Comparison of ENCODE assay signal across 19 cellular contexts in genomic region chr6:67501738-67502137, GRCh38.
A peak's percentile ranks its signal among the peaks of the same experiment; 100 is the strongest.
DNase-seq lines count a peak whose midpoint lies in the region; ATAC-seq and TF ChIP-seq lines count a peak whose summit lies in the region.
"Had no signal": no experiment of that assay in that cellular context is flagged by ENCODE, and none has a peak within 500 bp of the region (broad histone marks: within the 10 kb centered on the region; RNA-seq: fewer than 3 reads in every experiment).

No MANE protein-coding gene starts in this region.

- dilution Hi-C loops in mammary epithelial cell (cut with HindIII; ENCODE audit: low sequenced_read_pairs): no loop called here

- H3K27ac ChIP-seq in mammary epithelial cell (ENCODE audit: insufficient read depth, low read depth, low read length) (no peak overlapping the region), SU-DHL-6 (ENCODE audit: low read depth, low read length) (no peak overlapping the region), smooth muscle cell (ENCODE audit: low read depth) (no peak overlapping the region), foreskin keratinocyte (no peak overlapping the region)
- H3K27ac ChIP-seq: 22Rv1 had no signal

- H3K4me2 ChIP-seq in mammary epithelial cell (ENCODE audit: insufficient read depth, low read depth, low read length) (no peak overlapping the region), SU-DHL-6 (ENCODE audit: low read depth, low read length, poor library complexity, severe bottlenecking) (no peak overlapping the region), smooth muscle cell (peak overlapping the region; percentile 25)
- H3K4me2 ChIP-seq: SK-N-SH had no signal

- BruUV-seq in MCF 10A (replicated peaks; lab: Mats Ljungman, UMichigan) (no TSS peak), mammary epithelial cell (replicated peaks; lab: Mats Ljungman, UMichigan) (no TSS peak)

- H3K27ac Mint-ChIP-seq in MCF 10A (ENCODE audit: low read depth, unreplicated experiment): peak overlapping the region; percentile 61

- H3K36me3 ChIP-seq in mammary epithelial cell (ENCODE audit: insufficient read depth, low read length) (no peaks in the 10 kb centered on the region), SU-DHL-6 (ENCODE audit: low read length) (peaks cover 3% of the 10 kb centered on the region; the same call in 1 of the 2 replicates), smooth muscle cell (ENCODE audit: low read depth) (no peaks in the 10 kb centered on the region)

- H4K20me1 ChIP-seq in mammary epithelial cell (ENCODE audit: insufficient read depth, low read length) (no peaks in the 10 kb centered on the region), SU-DHL-6 (ENCODE audit: low read depth, low read length) (no peaks in the 10 kb centered on the region), smooth muscle cell (ENCODE audit: low read depth) (no peaks in the 10 kb centered on the region)

- H3K9me3 ChIP-seq in mammary epithelial cell (replicated peaks; ENCODE audit: insufficient read depth, low read length): peaks cover 2% of the 10 kb centered on the region
- peaks cover 14% of the 10 kb centered on the region; the same call in 1 of the 2 replicates for H3K9me3 ChIP-seq in SU-DHL-6 (ENCODE audit: insufficient read depth, low read length)
- H3K9me3 ChIP-seq in smooth muscle cell (replicated peaks; ENCODE audit: low read depth): no peaks in the 10 kb centered on the region
- H3K9me3 ChIP-seq: SK-N-SH had no signal

- H3K79me2 ChIP-seq in mammary epithelial cell (ENCODE audit: insufficient read depth, low read length): no peaks in the 10 kb centered on the region
- H3K79me2 ChIP-seq in SU-DHL-6 (ENCODE audit: insufficient read depth, low read length): no peaks in the 10 kb centered on the region
- no peaks in the 10 kb centered on the region for H3K79me2 ChIP-seq in smooth muscle cell (ENCODE audit: low read depth)

- H3K9ac ChIP-seq in mammary epithelial cell (ENCODE audit: insufficient read depth, low read length): no peak overlapping the region
- H3K9ac ChIP-seq in SU-DHL-6 (ENCODE audit: low read length): no peak overlapping the region
- no peak overlapping the region for H3K9ac ChIP-seq in smooth muscle cell (ENCODE audit: low read depth)
- H3K9ac ChIP-seq: SK-N-SH had no signal

- in situ Hi-C loops in mammary epithelial cell (cut with MboI; ENCODE audit: low sequenced_read_pairs in 2 of 2): no loop called here

- peaks cover 4% of the 10 kb centered on the region for H3K36me3 Mint-ChIP-seq in MCF 10A (ENCODE audit: insufficient read depth, unreplicated experiment)

- peaks cover 6% of the 10 kb centered on the region for H3K9me3 Mint-ChIP-seq in MCF 10A (ENCODE audit: unreplicated experiment)

- intact Hi-C loops in MCF 10A (cut with micrococcal nuclease): no loop called here
- intact Hi-C loops in mammary epithelial cell (cut with micrococcal nuclease): no loop called here

- WGBS in mammary epithelial cell (ENCODE audit: low coverage, missing lambda C conversion rate): 51% methylated on average over 5 of the region's 5 CpGs
- WGBS in smooth muscle cell (ENCODE audit: low lambda C conversion rate): 56% methylated on average over 5 of the region's 5 CpGs

- H3K27me3 ChIP-seq in mammary epithelial cell (ENCODE audit: insufficient read depth, low read length) (no peaks in the 10 kb centered on the region), SU-DHL-6 (ENCODE audit: low read length) (no peaks in the 10 kb centered on the region), smooth muscle cell (ENCODE audit: low read depth) (no peaks in the 10 kb centered on the region), foreskin keratinocyte (no peaks in the 10 kb centered on the region)

- peak overlapping the region; percentile 30 for H3K4me3 Mint-ChIP-seq in MCF 10A (ENCODE audit: unreplicated experiment)

- POLR2A ChIA-PET in MCF 10A (lab: Yijun Ruan, JAX): no interaction called here

- ATAC-seq in foreskin keratinocyte: no peak
- no peak for ATAC-seq in left lobe of liver
- ATAC-seq: Panc1, Right ventricle myocardium inferior had no signal

- CTCF ChIA-PET in MCF 10A (lab: Yijun Ruan, JAX): interaction anchor here (1.2 kb wide), 1 partner anchor 63 kb away, joined by 4 read pairs; no protein-coding TSS in a partner anchor
- CTCF ChIA-PET in mammary epithelial cell (lab: Charles Lee; ENCODE audit: low non-redundant PET): no interaction called here

- H3K4me3 ChIP-seq in mammary epithelial cell (replicated peaks in 1 of 3; ENCODE audit: insufficient read depth in 1 of 3, low read depth in 2 of 3, low read length in 3 of 3) (no peak overlapping the region), SU-DHL-6 (ENCODE audit: insufficient read depth, low read length, poor library complexity, severe bottlenecking) (no peak overlapping the region), foreskin fibroblast (ENCODE audit: low read depth in 1 of 2, low read length in 2 of 2) (no peak overlapping the region), smooth muscle cell (no peak overlapping the region)

- H3K27me3 Mint-ChIP-seq in MCF 10A (ENCODE audit: insufficient read depth, unreplicated experiment): no peaks in the 10 kb centered on the region

- H3K4me1 ChIP-seq in mammary epithelial cell (ENCODE audit: insufficient read depth, low read length) (no peaks in the 10 kb centered on the region), smooth muscle cell (ENCODE audit: low read depth) (no peaks in the 10 kb centered on the region), foreskin keratinocyte (no peaks in the 10 kb centered on the region)

- H3K4me1 Mint-ChIP-seq in MCF 10A (ENCODE audit: insufficient read depth, unreplicated experiment): no peaks in the 10 kb centered on the region

- TF ChIP-seq CTCF in MCF 10A (IDR thresholded peaks at IDR 0.05; ENCODE audit: unreplicated experiment) (no peak), mammary epithelial cell (conservative IDR thresholded peaks at IDR 0.05 in 1 of 2, IDR thresholded peaks at IDR 0.05 in 1 of 2; ENCODE audit: extremely low read depth in 1 of 2, insufficient read depth in 1 of 2, low read depth in 1 of 2, low read length in 2 of 2) (no peak), SU-DHL-6 (IDR thresholded peaks at IDR 0.05; ENCODE audit: insufficient read depth, low read length, poor library complexity, severe bottlenecking) (no peak), foreskin fibroblast (IDR thresholded peaks at IDR 0.05; ENCODE audit: low read depth, low read length) (no peak), smooth muscle cell (IDR thresholded peaks at IDR 0.05; ENCODE audit: borderline replicate concordance, insufficient read depth, poor library complexity, severe bottlenecking) (no peak), foreskin keratinocyte (conservative IDR thresholded peaks at IDR 0.05) (no peak)

- H2AFZ ChIP-seq in mammary epithelial cell (ENCODE audit: low read depth, low read length) (no peak overlapping the region), SU-DHL-6 (ENCODE audit: low read depth, low read length, severe bottlenecking) (peak overlapping the region; percentile 57), smooth muscle cell (ENCODE audit: low read depth) (no peak overlapping the region)

- no peaks in the 10 kb centered on the region for H3K9me2 ChIP-seq in SU-DHL-6 (replicated peaks; ENCODE audit: insufficient read depth, low read length)
- H3K9me2 ChIP-seq: SK-N-SH had no signal

- DNase-seq in MCF 10A (ENCODE audit: unreplicated experiment): no peak
- DNase-seq in mammary epithelial cell: no peak
- DNase-seq in foreskin fibroblast: peak; percentile 16 to 47
- no peak for DNase-seq in smooth muscle cell (lab: John Stamatoyannopoulos, UW; ENCODE audit: unreplicated experiment)
- DNase-seq in foreskin keratinocyte: no peak
- DNase-seq in anterior cingulate cortex (lab: John Stamatoyannopoulos, UW): no peak
- no peak for DNase-seq in left lobe of liver (ENCODE audit: low spot score)
- DNase-seq: C1 segment of cervical spinal cord, DMS153, NCI-H1048, NCI-H1694, NCI-H2107, NCI-H226, NCI-H69, SK-N-SH had no signal

- H3F3A ChIP-seq in SU-DHL-6 (ENCODE audit: insufficient read depth) (no peaks in the 10 kb centered on the region), smooth muscle cell (ENCODE audit: low read depth) (no peaks in the 10 kb centered on the region)

Comparison
In these comparisons a context has a peak if more than half of its experiments do, and no peak if none do; other contexts are left out.
1. DNase-seq: peak in foreskin fibroblast (2 of 2); none in MCF 10A (single experiment), mammary epithelial cell (single experiment), smooth muscle cell (single experiment), foreskin keratinocyte (0 of 2), anterior cingulate cortex (0 of 58) and left lobe of liver (single experiment).